Comparison of ENCODE assay signal across 15 cellular contexts in genomic region chr21:44027607-44028286, GRCh38.
"Had no signal": no experiment of that assay in that cellular context is flagged by ENCODE, and none has a peak within 500 bp of the region (broad histone marks: within the 10 kb centered on the region; RNA-seq: fewer than 3 reads in every experiment).

No MANE protein-coding gene starts in this region.

- DNase-seq: activated effector memory CD4-positive, alpha-beta T cell treated with anti-CD3 and anti-CD28 coated beads, Interleukin-2, amount 50 U/mL, for 16 hours; activated naive CD8-positive, alpha-beta T cell treated with anti-CD3 and anti-CD28 coated beads, Interleukin-2, amount 10 ng/mL, durations not matched to agents 7 days and 5 days; effector CD4-positive, alpha-beta T cell; gastrocnemius medialis; heart right ventricle; left ventricle myocardium inferior; mesenchymal stem cell; nephron progenitor cell; psoas muscle; sigmoid colon; stimulated activated CD4-positive, alpha-beta T cell treated with anti-CD3 and anti-CD28 coated beads, Interleukin-2, amount 100 ng/mL, for 24 hours; stimulated activated naive CD8-positive, alpha-beta T cell treated with anti-CD3 and anti-CD28 coated beads, Interleukin-15, amount 100 ng/mL, for 72 hours; T-helper 2 cell; thyroid gland had no signal

- H3K27me3 Mint-ChIP-seq: activated naive CD8-positive, alpha-beta T cell treated with anti-CD3 and anti-CD28 coated beads, Interleukin-2, amount 10 ng/mL, durations not matched to agents 7 days and 5 days; stimulated activated naive CD8-positive, alpha-beta T cell treated with anti-CD3 and anti-CD28 coated beads, Interleukin-15, amount 100 ng/mL, for 72 hours had no signal

- H3K27ac Mint-ChIP-seq: activated naive CD8-positive, alpha-beta T cell treated with anti-CD3 and anti-CD28 coated beads, Interleukin-2, amount 10 ng/mL, durations not matched to agents 7 days and 5 days had no signal

- H3K9me3 Mint-ChIP-seq: activated naive CD8-positive, alpha-beta T cell treated with anti-CD3 and anti-CD28 coated beads, Interleukin-2, amount 10 ng/mL, durations not matched to agents 7 days and 5 days had no signal

- H3K4me3 Mint-ChIP-seq: activated naive CD8-positive, alpha-beta T cell treated with anti-CD3 and anti-CD28 coated beads, Interleukin-2, amount 10 ng/mL, durations not matched to agents 7 days and 5 days; nephron progenitor cell; stimulated activated naive CD8-positive, alpha-beta T cell treated with anti-CD3 and anti-CD28 coated beads, Interleukin-15, amount 100 ng/mL, for 72 hours had no signal

- ATAC-seq: activated CD4-positive, CD25-positive, alpha-beta regulatory T cell treated with anti-CD3 and anti-CD28 coated beads, Interleukin-2, amount 50 U/mL, for 24 hours; gastrocnemius medialis; heart right ventricle; psoas muscle; stimulated activated naive CD8-positive, alpha-beta T cell treated with anti-CD3 and anti-CD28 coated beads, Interleukin-15, amount 100 ng/mL, for 72 hours had no signal
